ENCODE assay signal across 8 cellular contexts in the genomic region with DNA sequence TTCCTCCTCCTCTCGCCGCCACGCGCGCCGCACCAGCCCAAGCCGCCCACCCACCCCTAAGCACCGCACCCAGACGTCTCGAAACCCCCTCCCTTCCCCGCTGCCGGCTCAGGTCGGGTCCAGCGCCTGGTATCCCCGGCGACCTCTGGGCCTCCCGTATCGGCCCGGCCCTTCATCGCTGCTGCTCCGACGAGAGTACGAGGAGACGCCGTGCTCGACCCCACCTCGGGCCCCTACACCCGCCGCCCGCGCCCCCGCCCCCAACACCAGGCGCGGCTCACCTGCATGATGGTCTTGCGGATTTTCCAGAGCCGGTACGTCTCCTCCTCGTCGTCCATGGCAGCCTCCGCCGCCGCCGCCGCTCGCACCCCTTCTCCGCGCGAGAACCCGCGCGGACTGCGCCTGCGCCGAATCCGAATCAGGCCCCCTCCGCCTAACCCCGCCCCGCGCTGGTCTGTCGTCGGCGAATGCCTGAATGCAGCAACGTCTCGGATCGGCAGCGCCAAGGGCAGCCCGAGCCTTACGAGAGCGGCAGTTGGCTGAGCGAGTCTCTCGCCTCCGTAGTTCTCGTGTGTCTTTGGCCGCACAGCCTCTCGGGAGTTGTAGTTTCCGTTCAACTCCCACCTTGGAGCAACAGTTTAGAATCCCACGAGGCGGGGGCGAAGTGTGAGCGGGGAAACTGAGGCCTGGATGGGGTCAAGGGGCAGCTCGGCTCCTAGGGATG. TPM values are rescaled to one million over a fixed set of nuclear protein-coding genes. Genes with fewer than 3 reads are reported as not detected.
DNase-seq lines count a peak whose midpoint lies in the region; ATAC-seq and TF ChIP-seq lines count a peak whose summit lies in the region.

Gene POLR2E, minus strand, starts transcription at position 398 of the 724 bp plus-strand sequence. Its CDS starts 60 bp downstream, at position 338.

- TF ChIP-seq POLR2A in GM19099 (IDR thresholded peaks at IDR 0.05; ENCODE audit: extremely low read depth, insufficient read length, low read depth): peak; percentile 86

- DNase-seq in AML-193 (lab: John Stamatoyannopoulos, UW) (peak; percentile 90 to 96), NCI-H524 (lab: John Stamatoyannopoulos, UW) (peak; percentile 96 to 99), colonic mucosa (peak; percentile 98)
- peak; percentile 98 for DNase-seq in activated CD4-positive, alpha-beta T cell treated with anti-CD3 and anti-CD28 coated beads for 48 hours
- DNase-seq in stimulated activated CD4-positive, alpha-beta T cell treated with anti-CD3 and anti-CD28 coated beads, Interleukin-1b, Interleukin-23, amount 100 ng/mL, for 4 hours (ENCODE audit: low read depth in 2 of 2): peak; percentile 98 to 99

- H3K27me3 ChIP-seq in colonic mucosa: no peaks in the 10 kb centered on the region
- no peaks in the 10 kb centered on the region for H3K27me3 ChIP-seq in layer of hippocampus (ENCODE audit: control insufficient read depth, insufficient read depth, low read length)

- peak; percentile 84 for ATAC-seq in HG03439 (IDR thresholded peaks at IDR 0.05; ENCODE audit: unreplicated experiment)

- H3K9ac ChIP-seq in colonic mucosa (ENCODE audit: low read depth in 2 of 2, low read length in 2 of 2): peak within 1 kb of the TSS; percentile 89 to 90

- no peak for TF ChIP-seq CTCF in colonic mucosa (IDR thresholded peaks at IDR 0.05)

- peaks cover 5% of the 10 kb centered on the region for H3K36me3 ChIP-seq in colonic mucosa

- H3K4me1 ChIP-seq in colonic mucosa: peaks cover 17% of the 10 kb centered on the region

- no peaks in the 10 kb centered on the region for H3K9me3 ChIP-seq in colonic mucosa

- H3K27ac ChIP-seq in colonic mucosa (peak within 1 kb of the TSS; percentile 40), layer of hippocampus (ENCODE audit: low read depth, low read length) (peak within 1 kb of the TSS; percentile 62)

- intact Hi-C loops in colonic mucosa (cut with DNase I): no loop called here

- H3K4me3 ChIP-seq in colonic mucosa: peak within 1 kb of the TSS; percentile 99

RNA-seq across cellular contexts. Expression of gene POLR2E, which starts in this region (rescaled TPM):
- total RNA-seq in colonic mucosa: 100 to 1,000 TPM; 135 to 245 TPM

Comparison
In these comparisons a context has a peak if more than half of its experiments do, and no peak if none do; other contexts are left out.
1. Peak in every context shown above with its lines: DNase-seq, ATAC-seq, H3K4me3 ChIP-seq and H3K27ac ChIP-seq.